22 cellular contexts compared by ENCODE assay signal in genomic region chr4:76981649-76982048, GRCh38. TPM values are rescaled to one million over a fixed set of nuclear protein-coding genes. Genes with fewer than 3 reads are reported as not detected.
A peak's percentile ranks its signal among the peaks of the same experiment; 100 is the strongest.
DNase-seq lines count a peak whose midpoint lies in the region; ATAC-seq and TF ChIP-seq lines count a peak whose summit lies in the region.
"Had no signal": no experiment of that assay in that cellular context is flagged by ENCODE, and none has a peak within 500 bp of the region (broad histone marks: within the 10 kb centered on the region; RNA-seq: fewer than 3 reads in every experiment).

No MANE protein-coding gene starts in this region.

- no peak for DNase-seq in stimulated activated naive CD8-positive, alpha-beta T cell treated with anti-CD3 and anti-CD28 coated beads, Interleukin-15, Interleukin-2, amounts not matched to agents 100 U/mL and 50 U/mL, for 24 hours
- no peak for DNase-seq in chondrocyte (ENCODE audit: low spot score)
- DNase-seq in GM13976 (ENCODE audit: low spot score): no peak
- DNase-seq in activated CD4-positive, alpha-beta T cell treated with anti-CD3 and anti-CD28 coated beads, Interleukin-2, amount 10 ng/mL, durations not matched to agents 24 days and 14 days: no peak
- DNase-seq: activated CD4-positive, alpha-beta T cell treated with anti-CD3 and anti-CD28 coated beads for 36 hours; activated effector memory CD4-positive, alpha-beta T cell treated with anti-CD3 and anti-CD28 coated beads, Interleukin-2, amount 50 U/mL, for 16 hours; anterior cingulate cortex; DMS 273 treated with DMSO at 0.1 percent for 48 hours; Kasumi-1; naive thymus-derived CD8-positive, alpha-beta T cell; NCI-H1092 treated with DMSO at 0.1 percent for 48 hours; NCI-H2081; NCI-H446 treated with DMSO at 0.1 percent for 48 hours; NK-92 treated with Interleukin-12 subunit alpha and Interleukin-12 subunit beta, amount 100 ng/mL, for 24 hours; stimulated activated CD4-positive, alpha-beta T cell treated with anti-CD3 and anti-CD28 coated beads, Interleukin-12 subunit alpha, Interleukin-12 subunit beta, amount 100 ng/mL, for 4 hours had no signal

- H3K27me3 Mint-ChIP-seq in stimulated activated naive CD8-positive, alpha-beta T cell treated with anti-CD3 and anti-CD28 coated beads, Interleukin-15, Interleukin-2, amounts not matched to agents 100 ng/mL and 50 ng/mL, for 24 hours: no peaks in the 10 kb centered on the region
- no peaks in the 10 kb centered on the region for H3K27me3 Mint-ChIP-seq in chondrocyte (ENCODE audit: low read depth)
- peaks cover 22% of the 10 kb centered on the region for H3K27me3 Mint-ChIP-seq in activated CD4-positive, alpha-beta T cell treated with anti-CD3 and anti-CD28 coated beads, Interleukin-2, amount 10 ng/mL, durations not matched to agents 24 days and 14 days
- H3K27me3 Mint-ChIP-seq: activated CD4-positive, alpha-beta T cell treated with anti-CD3 and anti-CD28 coated beads for 36 hours; memory B cell; naive thymus-derived CD8-positive, alpha-beta T cell had no signal

- H3K9me3 Mint-ChIP-seq in stimulated activated naive CD8-positive, alpha-beta T cell treated with anti-CD3 and anti-CD28 coated beads, Interleukin-15, Interleukin-2, amounts not matched to agents 100 ng/mL and 50 ng/mL, for 24 hours: peaks cover 6% of the 10 kb centered on the region
- H3K9me3 Mint-ChIP-seq in chondrocyte (ENCODE audit: low read depth): no peaks in the 10 kb centered on the region
- no peaks in the 10 kb centered on the region for H3K9me3 Mint-ChIP-seq in activated CD4-positive, alpha-beta T cell treated with anti-CD3 and anti-CD28 coated beads, Interleukin-2, amount 10 ng/mL, durations not matched to agents 24 days and 14 days
- H3K9me3 Mint-ChIP-seq: CD14-positive monocyte, memory B cell had no signal

- H3K27ac ChIP-seq in mesodermal cell (ENCODE audit: low read depth, low read length, severe bottlenecking): peak overlapping the region; percentile 36
- peak overlapping the region; percentile 87 for H3K27ac ChIP-seq in subcutaneous abdominal adipose tissue (ENCODE audit: low read depth, low read length)
- H3K27ac ChIP-seq: A549 had no signal

- ATAC-seq in stimulated activated naive CD8-positive, alpha-beta T cell treated with anti-CD3 and anti-CD28 coated beads, Interleukin-15, Interleukin-2, amounts not matched to agents 100 U/mL and 50 U/mL, for 24 hours: no peak
- ATAC-seq in GM21786 (IDR thresholded peaks at IDR 0.05; ENCODE audit: unreplicated experiment): no peak
- ATAC-seq: A549; activated CD4-positive, alpha-beta T cell treated with anti-CD3 and anti-CD28 coated beads for 36 hours; naive thymus-derived CD8-positive, alpha-beta T cell had no signal

- H3K27me3 ChIP-seq in subcutaneous abdominal adipose tissue (ENCODE audit: control insufficient read depth in 5 of 5, insufficient read depth in 4 of 5, low read length in 5 of 5): no peaks in the 10 kb centered on the region

- H3K27ac Mint-ChIP-seq in stimulated activated naive CD8-positive, alpha-beta T cell treated with anti-CD3 and anti-CD28 coated beads, Interleukin-15, Interleukin-2, amounts not matched to agents 100 ng/mL and 50 ng/mL, for 24 hours: peak overlapping the region; percentile 50
- peak overlapping the region; percentile 89 for H3K27ac Mint-ChIP-seq in chondrocyte (ENCODE audit: unreplicated experiment)
- no peak overlapping the region for H3K27ac Mint-ChIP-seq in activated CD4-positive, alpha-beta T cell treated with anti-CD3 and anti-CD28 coated beads, Interleukin-2, amount 10 ng/mL, durations not matched to agents 24 days and 14 days
- H3K27ac Mint-ChIP-seq: activated CD4-positive, alpha-beta T cell treated with anti-CD3 and anti-CD28 coated beads for 36 hours; CD14-positive monocyte; memory B cell had no signal

- WGBS in mesodermal cell (ENCODE audit: insufficient coverage in 2 of 2), 2 experiments: 90 to 93% methylated on average over 2 to 3 of the region's 3 CpGs

- peaks cover 37% of the 10 kb centered on the region for H3K36me3 ChIP-seq in mesodermal cell (ENCODE audit: control insufficient read depth, insufficient read depth, low read length)
- H3K36me3 ChIP-seq in subcutaneous abdominal adipose tissue (ENCODE audit: control insufficient read depth in 5 of 5, insufficient read depth in 5 of 5, low read length in 5 of 5): no peaks in the 10 kb centered on the region

- H3K4me1 ChIP-seq in mesodermal cell (ENCODE audit: control insufficient read depth, insufficient read depth, low read length, poor library complexity, severe bottlenecking) (peaks cover 95% of the 10 kb centered on the region), subcutaneous abdominal adipose tissue (ENCODE audit: control insufficient read depth in 5 of 5, insufficient read depth in 5 of 5, low read length in 5 of 5) (peaks cover 8 to 92% (median 83%) of the 10 kb centered on the region in 5 donors)

- no peak overlapping the region for H3K4me3 Mint-ChIP-seq in stimulated activated naive CD8-positive, alpha-beta T cell treated with anti-CD3 and anti-CD28 coated beads, Interleukin-15, Interleukin-2, amounts not matched to agents 100 ng/mL and 50 ng/mL, for 24 hours
- no peak overlapping the region for H3K4me3 Mint-ChIP-seq in chondrocyte (ENCODE audit: unreplicated experiment)
- no peak overlapping the region for H3K4me3 Mint-ChIP-seq in activated CD4-positive, alpha-beta T cell treated with anti-CD3 and anti-CD28 coated beads, Interleukin-2, amount 10 ng/mL, durations not matched to agents 24 days and 14 days
- H3K4me3 Mint-ChIP-seq: activated CD4-positive, alpha-beta T cell treated with anti-CD3 and anti-CD28 coated beads for 36 hours; CD14-positive monocyte; memory B cell had no signal

- in situ Hi-C loops in GM13976 (cut with MboI; ENCODE audit: low sequenced_read_pairs, unreplicated experiment): no loop called here

- H3K9ac ChIP-seq in subcutaneous abdominal adipose tissue (ENCODE audit: low read length in 5 of 5): no peak overlapping the region

- peaks cover 10% of the 10 kb centered on the region for H3K36me3 Mint-ChIP-seq in stimulated activated naive CD8-positive, alpha-beta T cell treated with anti-CD3 and anti-CD28 coated beads, Interleukin-15, Interleukin-2, amounts not matched to agents 100 ng/mL and 50 ng/mL, for 24 hours (ENCODE audit: low read depth)
- H3K36me3 Mint-ChIP-seq in chondrocyte (ENCODE audit: low read depth): peaks cover 5% of the 10 kb centered on the region
- H3K36me3 Mint-ChIP-seq in activated CD4-positive, alpha-beta T cell treated with anti-CD3 and anti-CD28 coated beads, Interleukin-2, amount 10 ng/mL, durations not matched to agents 24 days and 14 days (ENCODE audit: low read depth): no peaks in the 10 kb centered on the region
- H3K36me3 Mint-ChIP-seq: naive thymus-derived CD8-positive, alpha-beta T cell had no signal

- no peak for TF ChIP-seq CTCF in chondrocyte (IDR thresholded peaks at IDR 0.05)
- TF ChIP-seq CTCF in GM13976 (IDR thresholded peaks at IDR 0.05; ENCODE audit: borderline replicate concordance, control extremely low read depth, extremely low read depth, insufficient read depth, missing control alignments): no peak

- no peak overlapping the region for H3K4me3 ChIP-seq in mesodermal cell (ENCODE audit: extremely low read depth, insufficient read depth, low read length, poor library complexity, severe bottlenecking)
- H3K4me3 ChIP-seq in subcutaneous abdominal adipose tissue (ENCODE audit: low read depth in 1 of 5, low read length in 5 of 5): no peak overlapping the region
- H3K4me3 ChIP-seq: A549 had no signal

- H3K9me3 ChIP-seq in mesodermal cell (ENCODE audit: control insufficient read depth, low read length) (no peaks in the 10 kb centered on the region), subcutaneous abdominal adipose tissue (ENCODE audit: control insufficient read depth in 5 of 5, low read length in 5 of 5) (no peaks in the 10 kb centered on the region)
- H3K9me3 ChIP-seq: A549 had no signal

- peaks cover 81% of the 10 kb centered on the region for H3K4me1 Mint-ChIP-seq in stimulated activated naive CD8-positive, alpha-beta T cell treated with anti-CD3 and anti-CD28 coated beads, Interleukin-15, Interleukin-2, amounts not matched to agents 100 ng/mL and 50 ng/mL, for 24 hours (ENCODE audit: low read depth)
- H3K4me1 Mint-ChIP-seq in chondrocyte (ENCODE audit: low read depth): peaks cover 100% of the 10 kb centered on the region
- H3K4me1 Mint-ChIP-seq in activated CD4-positive, alpha-beta T cell treated with anti-CD3 and anti-CD28 coated beads, Interleukin-2, amount 10 ng/mL, durations not matched to agents 24 days and 14 days: peaks cover 38% of the 10 kb centered on the region

- intact Hi-C loops in activated CD4-positive, alpha-beta T cell treated with anti-CD3 and anti-CD28 coated beads, Interleukin-2, amount 10 ng/mL, durations not matched to agents 24 days and 14 days (cut with micrococcal nuclease): loop anchor here (2.0 kb wide), 1 partner anchor 21 kb away; no protein-coding TSS in a partner anchor

RNA-seq across cellular contexts. Expression of gene SEPTIN11, which starts 32.1 kb away (rescaled TPM):
- total RNA-seq in chondrocyte: 643 to 720 TPM (median 718 TPM) in 3 replicates
- 294 TPM for polyA plus RNA-seq in mesodermal cell (2013, experiment 1 of 2)
- polyA plus RNA-seq in mesodermal cell (2013, experiment 2 of 2): 302 TPM
- total RNA-seq in activated CD4-positive, alpha-beta T cell treated with anti-CD3 and anti-CD28 coated beads, Interleukin-2, amount 10 ng/mL, durations not matched to agents 24 days and 14 days: 15.4 and 17.0 TPM in 2 replicates

Comparison
In these comparisons a context has a peak if more than half of its experiments do, and no peak if none do; other contexts are left out.
1. RNA of gene SEPTIN11, which starts 32.1 kb away (total RNA-seq): 643 to 720 TPM in chondrocyte; 15.4 to 17.0 TPM in activated CD4-positive, alpha-beta T cell treated with anti-CD3 and anti-CD28 coated beads, Interleukin-2, amount 10 ng/mL, durations not matched to agents 24 days and 14 days; every median in the first group is over 10 times any median in the second.